8 cellular contexts compared by ENCODE assay signal in the genomic region with DNA sequence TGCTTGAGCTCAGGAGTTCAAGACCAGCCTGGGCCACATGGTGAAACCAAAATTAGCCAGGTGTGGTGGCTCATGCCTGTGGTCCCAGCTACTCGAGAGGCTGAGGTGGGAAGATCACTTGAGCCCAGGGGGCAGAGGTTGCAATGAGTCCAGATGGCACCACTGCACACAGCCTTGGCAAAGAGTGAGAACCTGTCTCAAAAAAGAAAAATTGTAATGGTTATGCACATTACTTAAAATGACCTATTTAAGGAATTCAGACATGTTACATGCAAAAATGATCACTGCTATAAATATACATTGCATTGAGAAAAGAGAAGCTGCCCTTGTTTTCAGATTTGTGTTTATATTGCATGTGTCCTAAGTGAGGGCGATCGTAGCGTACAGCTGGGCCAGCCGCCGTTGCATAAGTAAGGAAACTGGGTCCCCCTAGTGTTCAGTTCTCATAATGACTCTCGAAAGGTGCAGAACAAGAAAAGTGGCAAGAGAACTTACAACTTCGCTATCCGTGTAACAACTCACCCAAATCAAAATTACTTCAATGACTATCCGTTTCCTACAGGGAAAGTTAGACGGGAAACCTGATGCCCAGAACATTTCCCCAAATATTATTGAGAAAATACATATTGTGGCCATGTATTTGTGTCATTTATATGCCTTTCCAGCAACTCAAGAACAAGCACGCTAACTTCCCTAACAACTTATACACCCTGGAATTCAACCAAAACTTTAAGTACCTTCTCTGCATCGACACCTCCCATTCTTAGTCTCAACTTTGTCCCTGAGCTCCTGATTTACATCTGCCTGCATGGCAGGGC. TPM values are rescaled to one million over a fixed set of nuclear protein-coding genes. Genes with fewer than 3 reads are reported as not detected.
A peak's percentile ranks its signal among the peaks of the same experiment; 100 is the strongest.
DNase-seq lines count a peak whose midpoint lies in the region; ATAC-seq and TF ChIP-seq lines count a peak whose summit lies in the region.
"Not testable (repeated sequence)": the region's sequence is repeated elsewhere in the genome, so short reads cannot be mapped to it uniquely, and the experiment has no call there.

No MANE protein-coding gene starts in this region.

- not testable (repeated sequence) for TF ChIP-seq EP300 in upper lobe of left lung (IDR thresholded peaks at IDR 0.05)

- H3K4me1 ChIP-seq in upper lobe of left lung, result peaks cover 8 to 26% (median 16%) of the 10 kb centered on the region in 4 donors

- peak overlapping the region in 2 of 4 donors; percentile 12 to 22 for H3K4me3 ChIP-seq in upper lobe of left lung

- peak overlapping the region; percentile 2 to 56 (median 44) for H3K4me3 Mint-ChIP-seq in nephron

- in situ Hi-C loops in SK-MEL-5 (cut with HindIII; ENCODE audit: low pct_unique_long_range_greater_than_20kb, low sequenced_read_pairs), result not testable (repeated sequence)

- not testable (repeated sequence) for H3K9me3 Mint-ChIP-seq in activated naive CD4-positive, alpha-beta T cell treated with anti-CD3 and anti-CD28 coated beads, Interleukin-2, amount 50 U/mL, for 72 hours; nephron

- H3K36me3 ChIP-seq in upper lobe of left lung, result not testable (repeated sequence)

- WGBS in upper lobe of left lung, 2 donors, result 4% methylated on average over 13 of the region's 13 CpGs

- not testable (repeated sequence) for H3K36me3 Mint-ChIP-seq in activated naive CD4-positive, alpha-beta T cell treated with anti-CD3 and anti-CD28 coated beads, Interleukin-2, amount 50 U/mL, for 72 hours; nephron (ENCODE audit: low read depth)

- not testable (repeated sequence) for H3K9me3 ChIP-seq in upper lobe of left lung

- TF ChIP-seq POLR2A in upper lobe of left lung (IDR thresholded peaks at IDR 0.05), result not testable (repeated sequence)

- H3K4me1 Mint-ChIP-seq in nephron, result peaks cover 25% of the 10 kb centered on the region

- not testable (repeated sequence) for H3K27ac Mint-ChIP-seq in activated naive CD4-positive, alpha-beta T cell treated with anti-CD3 and anti-CD28 coated beads, Interleukin-2, amount 50 U/mL, for 72 hours; nephron

- peak; percentile 72 to 77 (median 74) for TF ChIP-seq CTCF in nephron (IDR thresholded peaks at IDR 0.05; ENCODE audit: unreplicated experiment in 3 of 3)
- peak; percentile 54 to 83 (median 78) for TF ChIP-seq CTCF in upper lobe of left lung (IDR thresholded peaks at IDR 0.05)

- peak; percentile 55 for DNase-seq in EH (ENCODE audit: low read depth)
- peak; percentile 63 for DNase-seq in NCI-H1694 treated with DMSO at 0.1 percent for 48 hours (lab: John Stamatoyannopoulos, UW)
- DNase-seq in SK-MEL-5 (ENCODE audit: low read depth, low spot score), result peak; percentile 85
- peak in 1 of 2 donors; percentile 81 for DNase-seq in activated naive CD4-positive, alpha-beta T cell treated with anti-CD3 and anti-CD28 coated beads, Interleukin-2, amount 50 U/mL, for 72 hours (ENCODE audit: low spot score in 2 of 2)
- DNase-seq in foreskin melanocyte, result peak; percentile 45
- peak in 1 of 2 donors; percentile 46 for DNase-seq in upper lobe of left lung

- ATAC-seq in HG02623 (IDR thresholded peaks at IDR 0.05; ENCODE audit: unreplicated experiment) (peak; percentile 31), upper lobe of left lung (ENCODE audit: low FRiP score in 2 of 2) (peak; percentile 89 to 90)
- ATAC-seq in activated naive CD4-positive, alpha-beta T cell treated with anti-CD3 and anti-CD28 coated beads, Interleukin-2, amount 50 U/mL, for 72 hours, result peak; percentile 30 to 55

- H3K27me3 ChIP-seq in upper lobe of left lung, result not testable (repeated sequence)

- H3K27me3 Mint-ChIP-seq in nephron (ENCODE audit: low read depth), result not testable (repeated sequence)

- H3K27ac ChIP-seq in upper lobe of left lung, result not testable (repeated sequence)

RNA-seq across cellular contexts. Expression of a gene that starts 42.5 kb away (rescaled TPM):
- total RNA-seq in SK-MEL-5 (2014; rRNA removed; shearing (Covaris generic)), result 3.0 and 4.2 TPM in 2 replicates
- 0.65 and 1.0 TPM in 2 replicates for polyA plus RNA-seq in SK-MEL-5 (2015; cell fraction: cytosol; rRNA removed)
- polyA plus RNA-seq in SK-MEL-5 (2015; cell fraction: nucleus; rRNA removed), result 7.7 and 10.0 TPM in 2 replicates
- total RNA-seq in activated naive CD4-positive, alpha-beta T cell treated with anti-CD3 and anti-CD28 coated beads, Interleukin-2, amount 50 U/mL, for 72 hours, result 10 to 100 TPM in 1 of 2 donors, 1 to 10 TPM in 1; 7.2 to 16.4 TPM
- 10 to 100 TPM in 5 of 6 donors, 1 to 10 TPM in 1; 4.0 to 13.6 (median 10.4) TPM for total RNA-seq in upper lobe of left lung

Comparison
In these comparisons a context has a peak if more than half of its experiments do, and no peak if none do; other contexts are left out.
1. ATAC-seq: peak in every context shown above with its lines; median percentile 90 in upper lobe of left lung; 42 in activated naive CD4-positive, alpha-beta T cell treated with anti-CD3 and anti-CD28 coated beads, Interleukin-2, amount 50 U/mL, for 72 hours; 31 in HG02623.